Comparison of ENCODE assay signal across 34 cellular contexts in the genomic region with DNA sequence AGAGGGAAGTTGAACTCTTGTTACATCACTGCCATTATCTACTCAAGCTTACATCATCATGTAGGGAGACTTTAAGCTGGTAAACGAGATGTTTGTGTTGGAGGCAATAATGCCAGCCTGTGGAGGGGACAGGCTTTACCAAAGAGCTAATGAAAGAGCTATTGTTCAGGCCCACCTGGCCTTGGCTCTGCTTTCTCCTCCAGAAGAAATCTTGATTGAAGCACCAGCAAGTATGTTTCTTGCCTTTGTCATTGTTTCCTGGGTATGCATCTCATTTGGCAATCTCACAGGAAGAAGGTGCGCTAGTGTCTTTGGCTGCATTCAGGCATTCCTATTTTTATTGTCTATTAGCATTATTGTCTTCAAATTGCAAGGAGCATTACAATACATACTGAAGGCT. TPM values are rescaled to one million over a fixed set of nuclear protein-coding genes. Genes with fewer than 3 reads are reported as not detected.
"Had no signal": no experiment of that assay in that cellular context is flagged by ENCODE, and none has a peak within 500 bp of the region (broad histone marks: within the 10 kb centered on the region; RNA-seq: fewer than 3 reads in every experiment).

No MANE protein-coding gene starts in this region.

- H3K27me3 Mint-ChIP-seq: activated naive CD8-positive, alpha-beta T cell treated with anti-CD3 and anti-CD28 coated beads for 36 hours; stimulated activated naive CD8-positive, alpha-beta T cell treated with anti-CD3 and anti-CD28 coated beads, Interleukin-15, Interleukin-2, amounts not matched to agents 100 ng/mL and 50 ng/mL, for 24 hours had no signal

- H3K4me1 Mint-ChIP-seq: activated naive CD8-positive, alpha-beta T cell treated with anti-CD3 and anti-CD28 coated beads for 36 hours; natural killer cell; stimulated activated effector memory CD8-positive, alpha-beta T cell treated with anti-CD3 and anti-CD28 coated beads, Interleukin-12 subunit alpha, Interleukin-12 subunit beta, amount 100 ng/mL, for 72 hours had no signal

- H3K9me3 Mint-ChIP-seq: activated naive CD4-positive, alpha-beta T cell treated with anti-CD3 and anti-CD28 coated beads for 36 hours; activated naive CD8-positive, alpha-beta T cell treated with anti-CD3 and anti-CD28 coated beads for 36 hours; activated T-helper 1 cell treated with anti-CD3 and anti-CD28 coated beads, Interleukin-12 subunit alpha, Interleukin-12 subunit beta, Interleukin-2, Interleukin-4 antibody, amounts not matched to agents 30 ng/mL and 10 ng/mL and 1 ng/mL, durations not matched to agents 14 hours and 24 hours and 36 hours; effector memory CD8-positive, alpha-beta T cell; natural killer cell; stimulated activated effector memory CD8-positive, alpha-beta T cell treated with anti-CD3 and anti-CD28 coated beads, Interleukin-12 subunit alpha, Interleukin-12 subunit beta, amount 100 ng/mL, for 72 hours; stimulated activated naive CD8-positive, alpha-beta T cell treated with anti-CD3 and anti-CD28 coated beads, Interleukin-15, Interleukin-2, amounts not matched to agents 100 ng/mL and 50 ng/mL, for 24 hours had no signal

- ATAC-seq: body of pancreas; effector memory CD8-positive, alpha-beta T cell; foreskin keratinocyte; natural killer cell; sciatic nerve; stimulated activated effector memory CD8-positive, alpha-beta T cell treated with anti-CD3 and anti-CD28 coated beads, Interleukin-12 subunit alpha, Interleukin-12 subunit beta, amount 100 ng/mL, for 72 hours had no signal

- FAIRE-seq: urothelium cell line had no signal

- H3K4me3 Mint-ChIP-seq: activated naive CD4-positive, alpha-beta T cell treated with anti-CD3 and anti-CD28 coated beads for 36 hours; activated naive CD8-positive, alpha-beta T cell treated with anti-CD3 and anti-CD28 coated beads for 36 hours; activated T-helper 1 cell treated with anti-CD3 and anti-CD28 coated beads, Interleukin-12 subunit alpha, Interleukin-12 subunit beta, Interleukin-2, Interleukin-4 antibody, amounts not matched to agents 30 ng/mL and 10 ng/mL and 1 ng/mL, durations not matched to agents 14 hours and 24 hours and 36 hours; effector memory CD8-positive, alpha-beta T cell; natural killer cell; stimulated activated effector memory CD8-positive, alpha-beta T cell treated with anti-CD3 and anti-CD28 coated beads, Interleukin-12 subunit alpha, Interleukin-12 subunit beta, amount 100 ng/mL, for 72 hours; stimulated activated naive CD8-positive, alpha-beta T cell treated with anti-CD3 and anti-CD28 coated beads, Interleukin-15, Interleukin-2, amounts not matched to agents 100 ng/mL and 50 ng/mL, for 24 hours had no signal

- H3K4me1 ChIP-seq: adrenal gland, body of pancreas, esophagus muscularis mucosa, foreskin keratinocyte had no signal

- H3K36me3 ChIP-seq: adrenal gland, cardiac muscle cell, esophagus muscularis mucosa, heart right ventricle, thoracic aorta had no signal

- H3K27ac ChIP-seq: adrenal gland, body of pancreas, cardiac muscle cell, coronary artery, esophagus muscularis mucosa, foreskin keratinocyte, thoracic aorta had no signal

- DNase-seq: activated CD4-positive, alpha-beta T cell treated with anti-CD3 and anti-CD28 coated beads for 4 hours; activated CD4-positive, alpha-beta T cell treated with anti-CD3 and anti-CD28 coated beads, Interleukin-2, amount 50 U/mL, for 48 hours; activated CD8-positive, alpha-beta memory T cell treated with anti-CD3 and anti-CD28 coated beads for 24 hours; activated effector memory CD4-positive, alpha-beta T cell treated with anti-CD3 and anti-CD28 coated beads, Interleukin-2, amount 50 U/mL, for 16 hours; activated naive CD4-positive, alpha-beta T cell treated with anti-CD3 and anti-CD28 coated beads for 36 hours; activated naive CD8-positive, alpha-beta T cell treated with anti-CD3 and anti-CD28 coated beads for 36 hours; adrenal gland; aorta; body of pancreas; effector memory CD8-positive, alpha-beta T cell; foreskin keratinocyte; heart right ventricle; mesenchymal stem cell; natural killer cell; posterior cingulate gyrus; stimulated activated CD4-positive, alpha-beta T cell treated with anti-CD3 and anti-CD28 coated beads, Interleukin-12 subunit alpha, Interleukin-12 subunit beta, amount 100 ng/mL, for 4 hours; stimulated activated CD4-positive, alpha-beta T cell treated with anti-CD3 and anti-CD28 coated beads, Interleukin-4, amount 100 ng/mL, for 24 hours; trophoblast cell had no signal

- H3K27ac Mint-ChIP-seq: activated naive CD4-positive, alpha-beta T cell treated with anti-CD3 and anti-CD28 coated beads for 36 hours; activated naive CD8-positive, alpha-beta T cell treated with anti-CD3 and anti-CD28 coated beads for 36 hours; activated T-helper 1 cell treated with anti-CD3 and anti-CD28 coated beads, Interleukin-12 subunit alpha, Interleukin-12 subunit beta, Interleukin-2, Interleukin-4 antibody, amounts not matched to agents 30 ng/mL and 10 ng/mL and 1 ng/mL, durations not matched to agents 14 hours and 24 hours and 36 hours; effector memory CD8-positive, alpha-beta T cell; natural killer cell; stimulated activated effector memory CD8-positive, alpha-beta T cell treated with anti-CD3 and anti-CD28 coated beads, Interleukin-12 subunit alpha, Interleukin-12 subunit beta, amount 100 ng/mL, for 72 hours; stimulated activated naive CD8-positive, alpha-beta T cell treated with anti-CD3 and anti-CD28 coated beads, Interleukin-15, Interleukin-2, amounts not matched to agents 100 ng/mL and 50 ng/mL, for 24 hours had no signal

- H3K4me3 ChIP-seq: adrenal gland, body of pancreas, cardiac muscle cell, coronary artery, esophagus muscularis mucosa, heart right ventricle, skin epidermis, thoracic aorta had no signal

- H3K36me3 Mint-ChIP-seq: activated naive CD8-positive, alpha-beta T cell treated with anti-CD3 and anti-CD28 coated beads for 36 hours; natural killer cell; stimulated activated effector memory CD8-positive, alpha-beta T cell treated with anti-CD3 and anti-CD28 coated beads, Interleukin-12 subunit alpha, Interleukin-12 subunit beta, amount 100 ng/mL, for 72 hours had no signal

- H3K27me3 ChIP-seq: adrenal gland, body of pancreas, cardiac muscle cell, esophagus muscularis mucosa, foreskin keratinocyte, heart right ventricle had no signal

- H3K9me3 ChIP-seq: body of pancreas, esophagus muscularis mucosa, heart right ventricle, thoracic aorta had no signal

RNA-seq across cellular contexts. Expression of a gene that starts 16.7 kb away (rescaled TPM):
- total RNA-seq: activated naive CD4-positive, alpha-beta T cell treated with anti-CD3 and anti-CD28 coated beads for 36 hours; activated naive CD8-positive, alpha-beta T cell treated with anti-CD3 and anti-CD28 coated beads for 36 hours; activated T-helper 1 cell treated with anti-CD3 and anti-CD28 coated beads, Interleukin-12 subunit alpha, Interleukin-12 subunit beta, Interleukin-2, Interleukin-4 antibody, amounts not matched to agents 30 ng/mL and 10 ng/mL and 1 ng/mL, durations not matched to agents 14 hours and 24 hours and 36 hours; adrenal gland; aorta; body of pancreas; cardiac muscle cell; cerebellum; esophagus muscularis mucosa; kidney epithelial cell; mononuclear cell; natural killer cell; osteoblast; sciatic nerve; subcutaneous adipose tissue; T-helper 1 cell treated with Interleukin-12 subunit alpha and Interleukin-12 subunit beta and Interleukin-4 antibody, amounts not matched to agents 30 ng/mL and 1 ng/mL, for 36 hours; thoracic aorta had no signal
- polyA plus RNA-seq: adrenal gland, aorta had no signal
